9 cellular contexts compared by ENCODE assay signal in genomic region chr6:125114248-125114858, GRCh38. TPM values are rescaled to one million over a fixed set of nuclear protein-coding genes. Genes with fewer than 3 reads are reported as not detected.
DNase-seq lines count a peak whose midpoint lies in the region; ATAC-seq and TF ChIP-seq lines count a peak whose summit lies in the region.
"Had no signal": no experiment of that assay in that cellular context is flagged by ENCODE, and none has a peak within 500 bp of the region (broad histone marks: within the 10 kb centered on the region; RNA-seq: fewer than 3 reads in every experiment).

No MANE protein-coding gene starts in this region.

- H3K27ac ChIP-seq in right lobe of liver (no peak overlapping the region), testis (no peak overlapping the region)

- TF ChIP-seq CTCF in LNCaP clone FGC (IDR thresholded peaks at IDR 0.05; ENCODE audit: control insufficient read depth, extremely low read depth, insufficient read depth) (peak; percentile 64), cardiac fibroblast (IDR thresholded peaks at IDR 0.05; ENCODE audit: low read depth, low read length) (peak; percentile 77), right lobe of liver (IDR thresholded peaks at IDR 0.05) (peak; percentile 86 to 91 (median 88)), testis (IDR thresholded peaks at IDR 0.05) (peak; percentile 66 to 76 (median 70))

- no peak for DNase-seq in Right ventricle myocardium superior
- DNase-seq in cardiac septum (ENCODE audit: low spot score) = no peak
- DNase-seq in LNCaP clone FGC (ENCODE audit: low read depth) = no peak
- DNase-seq in SK-N-DZ (ENCODE audit: low spot score) = peak; percentile 31
- peak; percentile 76 to 79 for DNase-seq in cardiac fibroblast (ENCODE audit: low read depth in 2 of 2)
- peak in 1 of 3 donors; percentile 54 for DNase-seq in right lobe of liver
- DNase-seq in testis = peak; percentile 84
- no peak for DNase-seq in ecto neural progenitor cell (ENCODE audit: low spot score)

- no peaks in the 10 kb centered on the region for H3K36me3 ChIP-seq in right lobe of liver
- H3K36me3 ChIP-seq in testis (ENCODE audit: low read depth, missing control alignments) = no peaks in the 10 kb centered on the region

- 0% methylated on average over 1 of the region's 1 CpG for WGBS in right lobe of liver (ENCODE audit: insufficient coverage, low coverage, low lambda C conversion rate, missing lambda C conversion rate)
- WGBS in testis, 2 donors = 24 to 34% methylated on average over 1 of the region's 1 CpG

- ATAC-seq in Right ventricle myocardium superior (ENCODE audit: poor library complexity) = peak; percentile 53
- peak; percentile 58 to 77 (median 68) for ATAC-seq in right lobe of liver
- ATAC-seq: stimulated activated naive CD8-positive, alpha-beta T cell treated with anti-CD3 and anti-CD28 coated beads, Interleukin-15, amount 100 ng/mL, for 72 hours had no signal

- intact Hi-C loops in Right ventricle myocardium superior (cut with DNase I) (loop anchor here (2.0 kb wide), 1 partner anchor 244 kb away; no protein-coding TSS in a partner anchor), cardiac septum (cut with DNase I) (no loop called here), right lobe of liver (cut with DNase I) (loop anchor here in 1 of 2 donors (5.0 kb wide), 1 partner anchor 242 kb away; no protein-coding TSS in a partner anchor), testis (cut with DNase I; ENCODE audit: low total_unique reads) (loop anchor here (5.0 kb wide), 1 partner anchor 242 kb away; no protein-coding TSS in a partner anchor)

- H3K4me3 ChIP-seq in LNCaP clone FGC (ENCODE audit: low read depth, low read length) = no peak overlapping the region
- H3K4me3 ChIP-seq in cardiac fibroblast (replicated peaks in 1 of 2; ENCODE audit: low read depth in 2 of 2, low read length in 2 of 2) = no peak overlapping the region
- no peak overlapping the region for H3K4me3 ChIP-seq in right lobe of liver
- no peak overlapping the region for H3K4me3 ChIP-seq in testis

- no peaks in the 10 kb centered on the region for H3K27me3 ChIP-seq in right lobe of liver
- H3K27me3 ChIP-seq in testis = no peaks in the 10 kb centered on the region

- H3K9me3 ChIP-seq in right lobe of liver = peaks cover 0 to 4% (median 0%) of the 10 kb centered on the region in 4 donors
- H3K9me3 ChIP-seq in testis = no peaks in the 10 kb centered on the region

- no peaks in the 10 kb centered on the region for H3K4me1 ChIP-seq in right lobe of liver
- H3K4me1 ChIP-seq in testis = no peaks in the 10 kb centered on the region

- no peak for TF ChIP-seq POLR2A in right lobe of liver (IDR thresholded peaks at IDR 0.05)
- TF ChIP-seq POLR2A in testis (IDR thresholded peaks at IDR 0.05) = no peak

RNA-seq across cellular contexts. Expression of gene TPD52L1, which starts 39.2 kb away (rescaled TPM):
- total RNA-seq in Right ventricle myocardium superior = 43.5 TPM
- total RNA-seq in cardiac septum = 91.0 TPM
- polyA plus RNA-seq in SK-N-DZ (2014; cell fraction: cytosol; rRNA removed) = not detected in 2 replicates
- polyA plus RNA-seq in SK-N-DZ (2014; cell fraction: nucleus; rRNA removed) = not detected in 2 replicates
- total RNA-seq in right lobe of liver = 100 to 1,000 TPM in 2 of 6 experiments, 10 to 100 TPM in 4; 36.8 to 119 (median 47.7) TPM
- 10 to 100 TPM; 20.6 to 22.5 TPM for total RNA-seq in testis
- 22.1 TPM for polyA plus RNA-seq in testis (ENCODE audit: insufficient read depth, low read depth, low replicate concordance)

Comparison
In these comparisons a context has a peak if more than half of its experiments do, and no peak if none do; other contexts are left out.
1. DNase-seq: peak in SK-N-DZ (single experiment), cardiac fibroblast (2 of 2) and testis (single experiment); none in Right ventricle myocardium superior (single experiment), cardiac septum (single experiment), LNCaP clone FGC (single experiment) and ecto neural progenitor cell (single experiment).
2. Peak in every context shown above with its lines, with median percentiles within 50 percentile points of each other: CTCF ChIP-seq.